ENCODE assay signal across 11 cellular contexts in the genomic region with DNA sequence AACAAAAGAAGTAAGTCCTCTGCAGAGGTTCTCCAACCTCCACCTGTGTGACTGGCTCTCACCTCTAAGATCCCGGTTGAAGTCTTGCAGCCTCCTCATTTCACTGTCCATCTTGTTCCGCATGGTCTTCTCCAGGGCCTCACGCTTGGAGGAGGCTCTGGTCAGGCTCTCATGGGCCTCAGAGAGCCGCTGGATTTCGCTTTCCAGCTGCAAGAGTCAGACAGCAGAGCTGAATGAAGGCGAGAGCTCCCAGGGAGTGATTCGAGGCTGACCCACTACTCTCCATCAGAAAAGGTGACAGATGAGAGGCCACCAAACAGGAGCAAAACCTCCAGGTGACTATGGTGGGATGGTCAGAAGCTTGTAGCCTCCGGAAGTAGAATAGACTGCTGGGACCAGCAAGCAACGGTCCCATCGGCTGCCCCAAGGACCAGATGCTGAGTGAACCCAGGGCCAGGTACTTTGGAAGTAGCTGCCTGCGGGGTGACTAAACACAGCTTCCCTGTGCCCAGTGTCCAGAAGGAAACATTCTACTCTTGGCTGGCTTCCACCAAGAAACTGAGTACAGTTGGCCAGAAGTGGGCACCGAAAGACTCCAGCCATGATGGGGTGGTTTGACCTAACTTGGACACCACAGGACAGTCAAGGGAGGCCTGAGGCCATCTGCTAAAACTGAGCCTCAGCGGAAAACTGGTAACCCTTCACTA. TPM values are rescaled to one million over a fixed set of nuclear protein-coding genes. Genes with fewer than 3 reads are reported as not detected.
DNase-seq lines count a peak whose midpoint lies in the region; ATAC-seq and TF ChIP-seq lines count a peak whose summit lies in the region.
"Had no signal": no experiment of that assay in that cellular context is flagged by ENCODE, and none has a peak within 500 bp of the region (broad histone marks: within the 10 kb centered on the region; RNA-seq: fewer than 3 reads in every experiment).

No MANE protein-coding gene starts in this region.

- H3K27ac Mint-ChIP-seq in nephron = peak overlapping the region in 2 of 3 experiments; percentile 31 to 92

- TF ChIP-seq CTCF in nephron (IDR thresholded peaks at IDR 0.05; ENCODE audit: unreplicated experiment in 3 of 3) (no peak), upper lobe of right lung (IDR thresholded peaks at IDR 0.05) (no peak)

- intact Hi-C loops in upper lobe of right lung (cut with DNase I) = no loop called here

- H3K36me3 Mint-ChIP-seq in nephron (ENCODE audit: low read depth) = peaks cover 80% of the 10 kb centered on the region

- no peaks in the 10 kb centered on the region for H3K9me3 Mint-ChIP-seq in nephron

- peak; percentile 53 for DNase-seq in activated effector memory CD4-positive, alpha-beta T cell treated with anti-CD3 and anti-CD28 coated beads, Interleukin-2, amount 50 U/mL, for 16 hours
- DNase-seq in activated effector memory CD4-positive, alpha-beta T cell treated with Interleukin-2 at 50 U/mL for 16 hours = no peak
- DNase-seq in epithelial cell of prostate (ENCODE audit: low read depth, low spot score) (no peak), upper lobe of right lung (no peak), amygdala (lab: John Stamatoyannopoulos, UW) (no peak), ureter (ENCODE audit: low spot score) (no peak)
- DNase-seq: central memory CD4-positive, alpha-beta T cell; DMS79; Karpas-422 had no signal

- H3K27me3 Mint-ChIP-seq in nephron (ENCODE audit: low read depth) = no peaks in the 10 kb centered on the region

- H3K27ac ChIP-seq in epithelial cell of prostate (peak overlapping the region; percentile 99), upper lobe of right lung (peak overlapping the region; percentile 60)

- ATAC-seq in upper lobe of right lung (no peak), GM19463 (IDR thresholded peaks at IDR 0.05; ENCODE audit: unreplicated experiment) (no peak)

- no peak overlapping the region for H3K4me3 ChIP-seq in upper lobe of right lung

- peaks cover 99% of the 10 kb centered on the region for H3K4me1 ChIP-seq in upper lobe of right lung

- H3K4me3 Mint-ChIP-seq in nephron = no peak overlapping the region

- no peaks in the 10 kb centered on the region for H3K27me3 ChIP-seq in upper lobe of right lung

- H3K4me1 Mint-ChIP-seq in nephron = peaks cover 83% of the 10 kb centered on the region

- H3K9me3 ChIP-seq in upper lobe of right lung = no peaks in the 10 kb centered on the region

- H3K36me3 ChIP-seq in upper lobe of right lung = peaks cover 86% of the 10 kb centered on the region

RNA-seq across cellular contexts. Expression of gene AMOTL2, which starts 7.9 kb away (rescaled TPM):
- total RNA-seq in upper lobe of right lung (119 TPM), ureter (76.2 TPM)
